8 cellular contexts compared by ENCODE assay signal in genomic region chr12:116547955-116548471, GRCh38. TPM values are rescaled to one million over a fixed set of nuclear protein-coding genes. Genes with fewer than 3 reads are reported as not detected.
DNase-seq lines count a peak whose midpoint lies in the region; ATAC-seq and TF ChIP-seq lines count a peak whose summit lies in the region.

No MANE protein-coding gene starts in this region.

- no peaks in the 10 kb centered on the region for H3K27me3 Mint-ChIP-seq in activated naive CD4-positive, alpha-beta T cell treated with anti-CD3 and anti-CD28 coated beads for 36 hours (ENCODE audit: low read depth)

- H3K27me3 ChIP-seq in osteoblast (ENCODE audit: insufficient read depth, low read length) (no peaks in the 10 kb centered on the region), HAP-1 (ENCODE audit: low read depth) (no peaks in the 10 kb centered on the region)

- in situ Hi-C loops in HAP-1 (cut with MboI; ENCODE audit: low sequenced_read_pairs): no loop called here

- H3K9me3 ChIP-seq in osteoblast (ENCODE audit: low read depth, low read length) (no peaks in the 10 kb centered on the region), HAP-1 (no peaks in the 10 kb centered on the region)

- no peak overlapping the region for H3K4me2 ChIP-seq in osteoblast (ENCODE audit: insufficient read depth, low read length)

- no peak overlapping the region for H3K4me3 ChIP-seq in osteoblast (ENCODE audit: insufficient read depth, low read length)
- H3K4me3 ChIP-seq in HAP-1: no peak overlapping the region

- peak; percentile 85 for ATAC-seq in HG03095 (IDR thresholded peaks at IDR 0.05; ENCODE audit: unreplicated experiment)

- peak overlapping the region; percentile 57 for H2AFZ ChIP-seq in osteoblast (ENCODE audit: low read length)

- no peaks in the 10 kb centered on the region for H3K9me3 Mint-ChIP-seq in activated naive CD4-positive, alpha-beta T cell treated with anti-CD3 and anti-CD28 coated beads for 36 hours

- DNase-seq in SKM-1 treated with dmso at 0.1 percent for 144 hours (lab: John Stamatoyannopoulos, UW; ENCODE audit: unreplicated experiment): peak; percentile 76
- DNase-seq in osteoblast (ENCODE audit: insufficient read length, low spot score, missing footprints): no peak
- DNase-seq in ureter (ENCODE audit: low spot score): no peak
- DNase-seq in NCI-H2227 treated with DMSO at 0.1 percent for 48 hours (lab: John Stamatoyannopoulos, UW): no peak
- DNase-seq in activated naive CD4-positive, alpha-beta T cell treated with anti-CD3 and anti-CD28 coated beads for 36 hours: no peak
- no peak for DNase-seq in HAP-1 (ENCODE audit: low spot score in 2 of 2)

- no peaks in the 10 kb centered on the region for H3K4me1 Mint-ChIP-seq in activated naive CD4-positive, alpha-beta T cell treated with anti-CD3 and anti-CD28 coated beads for 36 hours (ENCODE audit: low read depth)

- no peak overlapping the region for H3K4me3 Mint-ChIP-seq in activated naive CD4-positive, alpha-beta T cell treated with anti-CD3 and anti-CD28 coated beads for 36 hours

- TF ChIP-seq POLR2A in GM19099 (IDR thresholded peaks at IDR 0.05; ENCODE audit: extremely low read depth, insufficient read length, low read depth): peak; percentile 44

- H3K36me3 ChIP-seq in osteoblast (ENCODE audit: insufficient read depth, low read length): no peaks in the 10 kb centered on the region
- no peaks in the 10 kb centered on the region for H3K36me3 ChIP-seq in HAP-1 (replicated peaks)

- no peaks in the 10 kb centered on the region for H4K20me1 ChIP-seq in osteoblast (ENCODE audit: insufficient read depth, low read length)

- no peaks in the 10 kb centered on the region for H3K36me3 Mint-ChIP-seq in activated naive CD4-positive, alpha-beta T cell treated with anti-CD3 and anti-CD28 coated beads for 36 hours (ENCODE audit: low read depth)

- no peaks in the 10 kb centered on the region for H3K79me2 ChIP-seq in osteoblast (ENCODE audit: insufficient read depth, low read length)

- H3K27ac Mint-ChIP-seq in activated naive CD4-positive, alpha-beta T cell treated with anti-CD3 and anti-CD28 coated beads for 36 hours: no peak overlapping the region

- H3K27ac ChIP-seq in osteoblast (ENCODE audit: low read depth, low read length): no peak overlapping the region

- CTCF ChIA-PET in activated naive CD4-positive, alpha-beta T cell treated with anti-CD3 and anti-CD28 coated beads for 36 hours (lab: Charles Lee): no interaction called here

- H3K4me1 ChIP-seq in osteoblast (ENCODE audit: insufficient read depth, low read length) (peaks cover 6% of the 10 kb centered on the region), HAP-1 (no peaks in the 10 kb centered on the region; the same call in 1 of the 2 replicates)

- intact Hi-C loops in activated naive CD4-positive, alpha-beta T cell treated with anti-CD3 and anti-CD28 coated beads for 36 hours (cut with micrococcal nuclease): no loop called here

- TF ChIP-seq CTCF in osteoblast (IDR thresholded peaks at IDR 0.05; ENCODE audit: extremely low read depth, low read depth, low read length): no peak

RNA-seq across cellular contexts. Expression of gene MAP1LC3B2, which starts 11.2 kb away (rescaled TPM):
- total RNA-seq in osteoblast (0.29 and 1.1 TPM in 2 replicates), ureter (not detected)
- 1 to 10 TPM; 1.2 to 1.5 TPM for total RNA-seq in activated naive CD4-positive, alpha-beta T cell treated with anti-CD3 and anti-CD28 coated beads for 36 hours
